ENCODE assay signal across 1 cellular context in the genomic region with DNA sequence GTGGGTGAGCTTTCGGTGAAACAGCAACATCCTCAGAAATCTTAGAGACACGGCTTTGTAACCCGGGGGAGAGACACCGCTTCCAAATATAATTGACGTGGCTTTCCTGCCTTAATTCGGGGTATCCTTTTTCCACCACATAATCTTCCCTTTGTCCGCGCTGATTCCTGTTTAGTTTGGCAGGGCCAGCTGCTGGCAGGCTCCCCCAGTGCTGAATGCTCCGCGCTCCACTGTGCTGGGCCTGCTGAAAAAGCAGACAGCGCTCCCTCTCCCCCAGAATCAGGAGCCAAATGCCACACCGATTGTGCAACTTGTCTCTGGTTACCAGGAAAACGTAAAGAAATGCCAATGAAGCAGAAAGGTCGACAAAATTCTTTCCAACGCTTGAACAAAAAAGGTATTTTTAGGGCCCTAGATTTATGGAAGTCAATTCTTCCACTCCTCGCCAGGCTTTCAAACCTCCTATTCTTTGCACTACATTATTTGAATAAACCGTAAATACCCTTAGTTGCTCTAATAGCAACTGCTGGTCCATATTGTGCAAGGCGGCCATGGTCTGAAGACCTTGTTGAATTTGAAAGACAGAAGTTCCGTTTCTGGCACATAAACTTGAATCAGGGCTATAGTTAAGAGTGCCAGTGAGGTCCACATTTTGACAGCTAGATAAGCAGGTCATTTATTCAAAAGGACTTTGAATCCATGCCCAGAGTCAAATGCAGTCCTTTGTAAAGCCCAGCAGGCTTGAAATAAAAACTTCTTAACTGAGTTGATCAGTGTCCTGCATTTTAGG.
TF ChIP-seq lines count a peak whose summit lies in the region.

No MANE protein-coding gene starts in this region.

TF ChIP-seq in HepG2, 621 proteins besides CTCF, POLR2A, EP300 and RAD21 (continued from another document):
- TF ChIP-seq FOXA1 (IDR thresholded peaks at IDR 0.05) (no peak), FOXA1 (CRISPR knock-in tag; IDR thresholded peaks at IDR 0.05) (peak; percentile 10), HDAC1 (CRISPR knock-in tag; IDR thresholded peaks at IDR 0.05) (peak; percentile 33; the same call in 1 of the 2 replicates), ZNF652 (CRISPR knock-in tag; IDR thresholded peaks at IDR 0.05; ENCODE audit: borderline replicate concordance, low read depth) (0 out of 2 replicates have a peak, but pooled peaks have one; percentile 8), ZBTB42 (CRISPR knock-in tag; IDR thresholded peaks at IDR 0.05) (0 out of 2 replicates have a peak, but pooled peaks have one; percentile 32), FOXK1 (CRISPR knock-in tag; IDR thresholded peaks at IDR 0.05; ENCODE audit: borderline replicate concordance, low read depth) (peak; percentile 66), TGIF2 (CRISPR knock-in tag; IDR thresholded peaks at IDR 0.05) (peak; percentile 43), GPN1 (CRISPR knock-in tag; IDR thresholded peaks at IDR 0.05; ENCODE audit: borderline replicate concordance) (no peak), POLR2G (IDR thresholded peaks at IDR 0.05; ENCODE audit: low read depth, low read length) (peak; percentile 73), MXI1 (IDR thresholded peaks at IDR 0.05; ENCODE audit: borderline replicate concordance, low read depth, low read length) (0 out of 3 replicates have a peak, but pooled peaks have one; percentile 6), ZNF501 (CRISPR knock-in tag; IDR thresholded peaks at IDR 0.05) (0 out of 2 replicates have a peak, but pooled peaks have one; percentile 16), TOPORS (CRISPR knock-in tag; IDR thresholded peaks at IDR 0.05) (no peak; the same call in 1 of the 2 replicates), GABPA (IDR thresholded peaks at IDR 0.05; ENCODE audit: low read depth, low read length) (no peak), GABPA (CRISPR knock-in tag; IDR thresholded peaks at IDR 0.05; ENCODE audit: low read depth) (no peak), SIN3B (IDR thresholded peaks at IDR 0.05; ENCODE audit: low read length) (no peak), HNRNPLL (IDR thresholded peaks at IDR 0.05; ENCODE audit: low read depth, low read length, poor library complexity, severe bottlenecking) (no peak), MAF1 (CRISPR knock-in tag; IDR thresholded peaks at IDR 0.05; ENCODE audit: borderline replicate concordance) (no peak), ZFX (CRISPR knock-in tag; IDR thresholded peaks at IDR 0.05; ENCODE audit: low read depth) (peak; percentile 36), MIXL1 (CRISPR knock-in tag; IDR thresholded peaks at IDR 0.05) (0 out of 2 replicates have a peak, but pooled peaks have one; percentile 9), NCOA2 (CRISPR knock-in tag; IDR thresholded peaks at IDR 0.05) (peak; percentile 36; the same call in 1 of the 2 replicates), TCF7 (IDR thresholded peaks at IDR 0.05; ENCODE audit: low read depth) (0 out of 2 replicates have a peak, but pooled peaks have one; percentile 27), MIER3 (CRISPR knock-in tag; IDR thresholded peaks at IDR 0.05; ENCODE audit: borderline replicate concordance) (0 out of 2 replicates have a peak, but pooled peaks have one; percentile 32), ASH2L (IDR thresholded peaks at IDR 0.05; ENCODE audit: insufficient read length, low read depth, low read length) (peak; percentile 77), NCOR1 (IDR thresholded peaks at IDR 0.05; ENCODE audit: borderline replicate concordance, low read length) (peak; percentile 69; the same call in 1 of the 2 replicates), ZNF644 (CRISPR knock-in tag; IDR thresholded peaks at IDR 0.05; ENCODE audit: low read depth) (peak; percentile 39; the same call in 1 of the 2 replicates)
- TF ChIP-seq, protein P1, sequence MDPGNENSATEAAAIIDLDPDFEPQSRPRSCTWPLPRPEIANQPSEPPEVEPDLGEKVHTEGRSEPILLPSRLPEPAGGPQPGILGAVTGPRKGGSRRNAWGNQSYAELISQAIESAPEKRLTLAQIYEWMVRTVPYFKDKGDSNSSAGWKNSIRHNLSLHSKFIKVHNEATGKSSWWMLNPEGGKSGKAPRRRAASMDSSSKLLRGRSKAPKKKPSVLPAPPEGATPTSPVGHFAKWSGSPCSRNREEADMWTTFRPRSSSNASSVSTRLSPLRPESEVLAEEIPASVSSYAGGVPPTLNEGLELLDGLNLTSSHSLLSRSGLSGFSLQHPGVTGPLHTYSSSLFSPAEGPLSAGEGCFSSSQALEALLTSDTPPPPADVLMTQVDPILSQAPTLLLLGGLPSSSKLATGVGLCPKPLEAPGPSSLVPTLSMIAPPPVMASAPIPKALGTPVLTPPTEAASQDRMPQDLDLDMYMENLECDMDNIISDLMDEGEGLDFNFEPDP (CRISPR knock-in tag; conservative IDR thresholded peaks at IDR 0.05), result no peak
- TF ChIP-seq, protein P2, sequence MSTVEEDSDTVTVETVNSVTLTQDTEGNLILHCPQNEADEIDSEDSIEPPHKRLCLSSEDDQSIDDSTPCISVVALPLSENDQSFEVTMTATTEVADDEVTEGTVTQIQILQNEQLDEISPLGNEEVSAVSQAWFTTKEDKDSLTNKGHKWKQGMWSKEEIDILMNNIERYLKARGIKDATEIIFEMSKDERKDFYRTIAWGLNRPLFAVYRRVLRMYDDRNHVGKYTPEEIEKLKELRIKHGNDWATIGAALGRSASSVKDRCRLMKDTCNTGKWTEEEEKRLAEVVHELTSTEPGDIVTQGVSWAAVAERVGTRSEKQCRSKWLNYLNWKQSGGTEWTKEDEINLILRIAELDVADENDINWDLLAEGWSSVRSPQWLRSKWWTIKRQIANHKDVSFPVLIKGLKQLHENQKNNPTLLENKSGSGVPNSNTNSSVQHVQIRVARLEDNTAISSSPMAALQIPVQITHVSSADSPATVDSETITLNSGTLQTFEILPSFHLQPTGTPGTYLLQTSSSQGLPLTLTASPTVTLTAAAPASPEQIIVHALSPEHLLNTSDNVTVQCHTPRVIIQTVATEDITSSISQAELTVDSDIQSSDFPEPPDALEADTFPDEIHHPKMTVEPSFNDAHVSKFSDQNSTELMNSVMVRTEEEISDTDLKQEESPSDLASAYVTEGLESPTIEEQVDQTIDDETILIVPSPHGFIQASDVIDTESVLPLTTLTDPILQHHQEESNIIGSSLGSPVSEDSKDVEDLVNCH (CRISPR knock-in tag; IDR thresholded peaks at IDR 0.05), result no peak
- TF ChIP-seq, protein P3, sequence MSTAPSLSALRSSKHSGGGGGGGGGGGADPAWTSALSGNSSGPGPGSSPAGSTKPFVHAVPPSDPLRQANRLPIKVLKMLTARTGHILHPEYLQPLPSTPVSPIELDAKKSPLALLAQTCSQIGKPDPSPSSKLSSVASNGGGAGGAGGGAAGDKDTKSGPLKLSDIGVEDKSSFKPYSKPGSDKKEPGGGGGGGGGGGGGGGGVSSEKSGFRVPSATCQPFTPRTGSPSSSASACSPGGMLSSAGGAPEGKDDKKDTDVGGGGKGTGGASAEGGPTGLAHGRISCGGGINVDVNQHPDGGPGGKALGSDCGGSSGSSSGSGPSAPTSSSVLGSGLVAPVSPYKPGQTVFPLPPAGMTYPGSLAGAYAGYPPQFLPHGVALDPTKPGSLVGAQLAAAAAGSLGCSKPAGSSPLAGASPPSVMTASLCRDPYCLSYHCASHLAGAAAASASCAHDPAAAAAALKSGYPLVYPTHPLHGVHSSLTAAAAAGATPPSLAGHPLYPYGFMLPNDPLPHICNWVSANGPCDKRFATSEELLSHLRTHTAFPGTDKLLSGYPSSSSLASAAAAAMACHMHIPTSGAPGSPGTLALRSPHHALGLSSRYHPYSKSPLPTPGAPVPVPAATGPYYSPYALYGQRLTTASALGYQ (CRISPR knock-in tag; IDR thresholded peaks at IDR 0.05), result no peak
- TF ChIP-seq, protein P4, sequence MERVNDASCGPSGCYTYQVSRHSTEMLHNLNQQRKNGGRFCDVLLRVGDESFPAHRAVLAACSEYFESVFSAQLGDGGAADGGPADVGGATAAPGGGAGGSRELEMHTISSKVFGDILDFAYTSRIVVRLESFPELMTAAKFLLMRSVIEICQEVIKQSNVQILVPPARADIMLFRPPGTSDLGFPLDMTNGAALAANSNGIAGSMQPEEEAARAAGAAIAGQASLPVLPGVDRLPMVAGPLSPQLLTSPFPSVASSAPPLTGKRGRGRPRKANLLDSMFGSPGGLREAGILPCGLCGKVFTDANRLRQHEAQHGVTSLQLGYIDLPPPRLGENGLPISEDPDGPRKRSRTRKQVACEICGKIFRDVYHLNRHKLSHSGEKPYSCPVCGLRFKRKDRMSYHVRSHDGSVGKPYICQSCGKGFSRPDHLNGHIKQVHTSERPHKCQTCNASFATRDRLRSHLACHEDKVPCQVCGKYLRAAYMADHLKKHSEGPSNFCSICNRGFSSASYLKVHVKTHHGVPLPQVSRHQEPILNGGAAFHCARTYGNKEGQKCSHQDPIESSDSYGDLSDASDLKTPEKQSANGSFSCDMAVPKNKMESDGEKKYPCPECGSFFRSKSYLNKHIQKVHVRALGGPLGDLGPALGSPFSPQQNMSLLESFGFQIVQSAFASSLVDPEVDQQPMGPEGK (CRISPR knock-in tag; IDR thresholded peaks at IDR 0.05), result peak; percentile 49; the same call in 1 of the 2 replicates
- TF ChIP-seq, protein P5, sequence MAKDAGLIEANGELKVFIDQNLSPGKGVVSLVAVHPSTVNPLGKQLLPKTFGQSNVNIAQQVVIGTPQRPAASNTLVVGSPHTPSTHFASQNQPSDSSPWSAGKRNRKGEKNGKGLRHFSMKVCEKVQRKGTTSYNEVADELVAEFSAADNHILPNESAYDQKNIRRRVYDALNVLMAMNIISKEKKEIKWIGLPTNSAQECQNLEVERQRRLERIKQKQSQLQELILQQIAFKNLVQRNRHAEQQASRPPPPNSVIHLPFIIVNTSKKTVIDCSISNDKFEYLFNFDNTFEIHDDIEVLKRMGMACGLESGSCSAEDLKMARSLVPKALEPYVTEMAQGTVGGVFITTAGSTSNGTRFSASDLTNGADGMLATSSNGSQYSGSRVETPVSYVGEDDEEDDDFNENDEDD (CRISPR knock-in tag; IDR thresholded peaks at IDR 0.05; ENCODE audit: borderline replicate concordance), result 0 out of 2 replicates have a peak, but pooled peaks have one; percentile 10
- TF ChIP-seq, protein P6, sequence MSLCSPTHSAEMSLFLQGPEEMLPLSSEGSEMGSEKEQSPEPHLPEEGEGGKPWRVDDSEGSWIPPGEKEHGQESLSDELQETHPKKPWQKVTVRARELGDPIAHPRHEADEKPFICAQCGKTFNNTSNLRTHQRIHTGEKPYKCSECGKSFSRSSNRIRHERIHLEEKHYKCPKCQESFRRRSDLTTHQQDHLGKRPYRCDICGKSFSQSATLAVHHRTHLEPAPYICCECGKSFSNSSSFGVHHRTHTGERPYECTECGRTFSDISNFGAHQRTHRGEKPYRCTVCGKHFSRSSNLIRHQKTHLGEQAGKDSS (CRISPR knock-in tag; IDR thresholded peaks at IDR 0.05; ENCODE audit: borderline replicate concordance, low read depth), result peak; percentile 75
